25 cellular contexts compared by ENCODE assay signal in the genomic region with DNA sequence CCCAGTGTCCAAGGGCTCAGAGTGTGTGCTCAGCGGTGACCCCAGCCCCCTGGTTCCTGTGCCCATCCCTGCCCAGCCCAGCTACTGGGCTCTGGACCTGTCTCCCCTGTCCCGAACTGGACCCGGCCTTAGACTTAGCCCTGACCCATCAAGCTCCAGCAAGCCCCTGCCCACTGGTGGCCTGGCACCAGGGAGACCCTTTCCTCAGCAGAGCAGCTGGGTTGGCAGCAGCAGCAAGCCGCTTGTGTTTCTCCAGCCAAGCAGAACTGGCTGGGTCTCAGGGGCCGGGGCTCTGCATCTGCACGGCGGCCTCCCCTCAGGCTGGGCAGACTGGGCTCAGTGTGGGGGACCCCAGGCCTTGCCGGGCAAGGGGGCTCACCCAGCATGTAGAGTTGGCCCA. TPM values are rescaled to one million over a fixed set of nuclear protein-coding genes. Genes with fewer than 3 reads are reported as not detected.
DNase-seq lines count a peak whose midpoint lies in the region; ATAC-seq, FAIRE-seq and TF ChIP-seq lines count a peak whose summit lies in the region.
"Had no signal": no experiment of that assay in that cellular context is flagged by ENCODE, and none has a peak within 500 bp of the region (broad histone marks: within the 10 kb centered on the region; RNA-seq: fewer than 3 reads in every experiment).

No MANE protein-coding gene starts in this region.

- H3K27ac ChIP-seq in BLaER1, result 0 out of 2 replicates have a peak overlapping the region, but pooled peaks have one; percentile 30
- peak overlapping the region; percentile 65 for H3K27ac ChIP-seq in PC-3 (ENCODE audit: low read length)
- no peak overlapping the region for H3K27ac ChIP-seq in kidney (ENCODE audit: low read depth in 2 of 2, low read length in 2 of 2)
- H3K27ac ChIP-seq in small intestine (ENCODE audit: low read depth in 1 of 2, low read length in 1 of 2), result no peak overlapping the region
- H3K27ac ChIP-seq in hepatocyte, result no peak overlapping the region
- H3K27ac ChIP-seq: SJSA1, uterus, WERI-Rb-1 had no signal

- no peak for TF ChIP-seq CTCF in PC-3 (conservative IDR thresholded peaks at IDR 0.05; ENCODE audit: low read depth, low read length)
- no peak for TF ChIP-seq CTCF in kidney (IDR thresholded peaks at IDR 0.05; ENCODE audit: borderline replicate concordance, extremely low read depth, insufficient read depth)
- TF ChIP-seq CTCF in hepatocyte (IDR thresholded peaks at IDR 0.05; ENCODE audit: poor library complexity), result no peak

- H3K4me1 ChIP-seq in BLaER1, result peaks cover 55% of the 10 kb centered on the region
- peaks cover 43% of the 10 kb centered on the region for H3K4me1 ChIP-seq in PC-3 (ENCODE audit: insufficient read depth, low read length)
- no peaks in the 10 kb centered on the region for H3K4me1 ChIP-seq in kidney (ENCODE audit: control insufficient read depth in 1 of 2, insufficient read depth in 1 of 2, low read depth in 1 of 2, low read length in 2 of 2)
- H3K4me1 ChIP-seq in small intestine (ENCODE audit: control insufficient read depth in 2 of 2, insufficient read depth in 1 of 2, low read depth in 1 of 2, low read length in 1 of 2), result no peaks in the 10 kb centered on the region
- H3K4me1 ChIP-seq in hepatocyte (ENCODE audit: insufficient read depth), result no peaks in the 10 kb centered on the region
- H3K4me1 ChIP-seq: HAP-1, SJSA1, uterus had no signal

- H3K4me3 ChIP-seq in BLaER1, result no peak overlapping the region
- H3K4me3 ChIP-seq in PC-3 (ENCODE audit: low read length), result peak overlapping the region; percentile 73
- H3K4me3 ChIP-seq in kidney (ENCODE audit: low read length in 2 of 2), result no peak overlapping the region
- H3K4me3 ChIP-seq in small intestine (ENCODE audit: low read depth in 1 of 2, low read length in 2 of 2), result peak overlapping the region; percentile 4 to 23
- no peak overlapping the region for H3K4me3 ChIP-seq in hepatocyte
- H3K4me3 ChIP-seq: HAP-1, SJSA1, uterus had no signal

- intact Hi-C loops in PC-3 (cut with micrococcal nuclease) (loop anchor here (2.0 kb wide), 2 partner anchors 29 to 53 kb away; no protein-coding TSS in a partner anchor), kidney (cut with DNase I) (no loop called here)

- CTCF ChIA-PET in PC-3 (lab: Charles Lee), result interaction anchor here (0.6 kb wide), 1 partner anchor 245 kb away, joined by 10 read pairs; no protein-coding TSS in a partner anchor

- no peaks in the 10 kb centered on the region for H3K9me2 ChIP-seq in PC-3 (replicated peaks; ENCODE audit: low read length)
- no peaks in the 10 kb centered on the region for H3K9me2 ChIP-seq in hepatocyte (replicated peaks; ENCODE audit: insufficient read depth)

- no peak overlapping the region for H3K9ac ChIP-seq in BLaER1
- peak overlapping the region; percentile 65 for H3K9ac ChIP-seq in PC-3 (ENCODE audit: low read length)
- H3K9ac ChIP-seq in kidney (ENCODE audit: low read length in 2 of 2), result no peak overlapping the region

- WGBS in small intestine, 3 donors, result 80 to 90% (median 85%) methylated on average over 8 of the region's 8 CpGs
- 91% methylated on average over 8 of the region's 8 CpGs for WGBS in hepatocyte (ENCODE audit: low lambda C conversion rate, missing lambda C conversion rate)

- H3K4me2 ChIP-seq in BLaER1 (peak overlapping the region; percentile 70), PC-3 (ENCODE audit: low read length) (peak overlapping the region; percentile 85), hepatocyte (no peak overlapping the region)

- DNase-seq in PC-3 (no peak), kidney (peak; percentile 64), small intestine (no peak), hepatocyte (ENCODE audit: low spot score) (no peak), LoVo (ENCODE audit: low spot score) (no peak), NCI-H2171 treated with DMSO at 0.1 percent for 48 hours (lab: John Stamatoyannopoulos, UW) (no peak)
- DNase-seq: activated CD4-positive, alpha-beta T cell treated with anti-CD3 and anti-CD28 coated beads for 48 hours; effector memory CD4-positive, alpha-beta T cell; mesendoderm; NCI-H1436; NCI-H2081; NCI-H226; NCI-H748 treated with DMSO at 0.1 percent for 48 hours; RPMI8226; T-helper 9 cell; uterus; WERI-Rb-1 had no signal

- H3K27me3 ChIP-seq in BLaER1 (no peaks in the 10 kb centered on the region), PC-3 (ENCODE audit: low read length) (no peaks in the 10 kb centered on the region), small intestine (ENCODE audit: control insufficient read depth in 2 of 2, insufficient read depth in 2 of 2, low read length in 2 of 2) (no peaks in the 10 kb centered on the region), hepatocyte (no peaks in the 10 kb centered on the region)
- H3K27me3 ChIP-seq: SJSA1, uterus had no signal

- no peaks in the 10 kb centered on the region for H3F3A ChIP-seq in PC-3 (ENCODE audit: low read length, unreplicated experiment)

- FAIRE-seq in kidney (lab: Jason Lieb, UNC), result no peak
- FAIRE-seq in small intestine (lab: Jason Lieb, UNC), result no peak
- FAIRE-seq: colon had no signal

- H3K79me2 ChIP-seq in PC-3 (ENCODE audit: low read length) (peaks cover 54% of the 10 kb centered on the region), hepatocyte (no peaks in the 10 kb centered on the region)

- peak overlapping the region; percentile 17; the same call in 1 of the 2 replicates for H2AFZ ChIP-seq in PC-3 (ENCODE audit: low read length)
- no peak overlapping the region for H2AFZ ChIP-seq in hepatocyte

- POLR2A ChIA-PET in PC-3 (lab: Charles Lee; ENCODE audit: unreplicated experiment), result no interaction called here

- no peaks in the 10 kb centered on the region for H3K36me3 ChIP-seq in BLaER1
- peaks cover 7% of the 10 kb centered on the region for H3K36me3 ChIP-seq in PC-3 (ENCODE audit: low read depth, low read length)
- H3K36me3 ChIP-seq in kidney (ENCODE audit: control insufficient read depth in 1 of 2, insufficient read depth in 2 of 2, low read length in 2 of 2), result no peaks in the 10 kb centered on the region
- no peaks in the 10 kb centered on the region for H3K36me3 ChIP-seq in small intestine (ENCODE audit: control insufficient read depth in 2 of 2, insufficient read depth in 2 of 2, low read length in 2 of 2)
- H3K36me3 ChIP-seq in hepatocyte (replicated peaks; ENCODE audit: insufficient read depth, low read depth), result no peaks in the 10 kb centered on the region
- H3K36me3 ChIP-seq: HAP-1, SJSA1, uterus, WERI-Rb-1 had no signal

- H4K20me1 ChIP-seq in BLaER1, result no peaks in the 10 kb centered on the region
- H4K20me1 ChIP-seq in PC-3 (ENCODE audit: low read length), result no peaks in the 10 kb centered on the region
- no peaks in the 10 kb centered on the region for H4K20me1 ChIP-seq in hepatocyte (ENCODE audit: insufficient read depth, poor library complexity, severe bottlenecking)

- ATAC-seq in PC-3, result peak; percentile 7
- ATAC-seq: stimulated activated memory B cell treated with anti-CD40 and anti-IgM and Interleukin-4, amounts not matched to agents 10 μg/mL and 1 μg/mL and 100 μg/mL, for 72 hours had no signal

- H3K9me3 ChIP-seq in BLaER1 (peaks cover 11% of the 10 kb centered on the region), PC-3 (ENCODE audit: low read length) (no peaks in the 10 kb centered on the region), kidney (ENCODE audit: control insufficient read depth in 1 of 2, low read length in 2 of 2) (peaks cover 0 to 4% of the 10 kb centered on the region in 2 donors), small intestine (ENCODE audit: control insufficient read depth, low read depth) (no peaks in the 10 kb centered on the region), hepatocyte (ENCODE audit: low read depth) (no peaks in the 10 kb centered on the region)
- H3K9me3 ChIP-seq: HAP-1, SJSA1, uterus had no signal

- BruUV-seq in PC-3 (replicated peaks; lab: Mats Ljungman, UMichigan), result no TSS peak

RNA-seq across cellular contexts. Expression of a gene that starts 0.8 kb away (rescaled TPM):
- total RNA-seq in PC-3 (2014; rRNA removed), result 190 and 205 TPM in 2 replicates
- total RNA-seq in kidney, result 0.19 TPM
- polyA plus RNA-seq in kidney (ENCODE audit: insufficient read depth, low read depth, low replicate concordance), result not detected
- polyA plus RNA-seq in small intestine, result 10 to 100 TPM; 10.9 to 20.6 (median 13.0) TPM
- 0.48 and 1.5 TPM in 2 replicates for total RNA-seq in hepatocyte
- polyA plus RNA-seq in hepatocyte, result 0.34 and 0.80 TPM in 2 replicates
- total RNA-seq: myocyte, SJSA1, temporal lobe had no signal
- polyA plus RNA-seq: BJ had no signal

Comparison
In these comparisons a context has a peak if more than half of its experiments do, and no peak if none do; other contexts are left out.
1. H3K27ac ChIP-seq: peak in BLaER1 (single experiment) and PC-3 (single experiment); none in kidney (0 of 2), small intestine (0 of 2) and hepatocyte (single experiment).
2. H3K4me3 ChIP-seq: peak in PC-3 (single experiment) and small intestine (2 of 2); none in BLaER1 (single experiment), kidney (0 of 2) and hepatocyte (single experiment).
3. RNA of a gene that starts 0.8 kb away (total RNA-seq): 190 to 205 TPM in PC-3; 0.48 to 1.5 TPM in hepatocyte and 0.19 TPM in kidney (single experiment); every median in the first group is over 10 times any median in the second.